In genomic region chr11:59097938-59098337, GRCh38 we compare ENCODE assay signal across 16 cellular contexts. TPM values are rescaled to one million over a fixed set of nuclear protein-coding genes. Genes with fewer than 3 reads are reported as not detected.
"Had no signal": no experiment of that assay in that cellular context is flagged by ENCODE, and none has a peak within 500 bp of the region (broad histone marks: within the 10 kb centered on the region; RNA-seq: fewer than 3 reads in every experiment).

No MANE protein-coding gene starts in this region.

RNA-seq across cellular contexts. Expression of gene GLYATL1B, which starts 11.8 kb away (rescaled TPM):
- total RNA-seq: activated CD8-positive, alpha-beta memory T cell treated with anti-CD3 and anti-CD28 coated beads for 36 hours; activated T-cell treated with anti-CD3 and anti-CD28 coated beads, Interleukin-2, amount 50 U/mL, for 72 hours; aorta; colonic mucosa; endodermal cell; fibroblast of lung; foreskin keratinocyte; hepatocyte; liver; mucosa of gallbladder; naive thymus-derived CD8-positive, alpha-beta T cell; osteocyte; psoas muscle; right cardiac atrium; skeletal muscle tissue; tibial nerve had no signal
